Comparison of ENCODE assay signal across 10 cellular contexts in genomic region chr7:721619-722248, GRCh38.
"Had no signal": no experiment of that assay in that cellular context is flagged by ENCODE, and none has a peak within 500 bp of the region (broad histone marks: within the 10 kb centered on the region; RNA-seq: fewer than 3 reads in every experiment).

No MANE protein-coding gene starts in this region.

- ATAC-seq: activated CD4-positive, alpha-beta T cell treated with anti-CD3 and anti-CD28 coated beads for 36 hours; activated T-cell treated with anti-CD3 and anti-CD28 coated beads, Interleukin-2, amount 50 U/mL, for 4 hours; right cardiac atrium had no signal

- DNase-seq: activated CD4-positive, alpha-beta memory T cell treated with anti-CD3 and anti-CD28 coated beads, Interleukin-2, amount 10 ng/mL, durations not matched to agents 7 days and 5 days; activated CD4-positive, alpha-beta T cell treated with anti-CD3 and anti-CD28 coated beads for 36 hours; activated effector memory CD4-positive, alpha-beta T cell treated with anti-CD3 and anti-CD28 coated beads, Interleukin-2, amount 50 U/mL, for 16 hours; activated T-cell treated with anti-CD3 and anti-CD28 coated beads, Interleukin-2, amount 50 U/mL, for 4 hours; aorta; dermis blood vessel endothelial cell; islet precursor cell; nephron progenitor cell; occipital lobe; right cardiac atrium had no signal
